In genomic region chr2:232838406-232838874, GRCh38 we compare ENCODE assay signal across 8 cellular contexts. TPM values are rescaled to one million over a fixed set of nuclear protein-coding genes. Genes with fewer than 3 reads are reported as not detected.
DNase-seq lines count a peak whose midpoint lies in the region; ATAC-seq and TF ChIP-seq lines count a peak whose summit lies in the region.

No MANE protein-coding gene starts in this region.

- no peaks in the 10 kb centered on the region for H3K27me3 ChIP-seq in duodenal mucosa (ENCODE audit: control insufficient read depth in 1 of 2, insufficient read depth in 2 of 2, low read length in 2 of 2)

- H3K9ac ChIP-seq in duodenal mucosa (ENCODE audit: low read depth in 1 of 2, low read length in 2 of 2) = peak overlapping the region in 1 of 2 donors; percentile 6

- peak overlapping the region in 1 of 2 donors; percentile 19 for H3K4me3 ChIP-seq in duodenal mucosa (ENCODE audit: low read depth in 1 of 2, low read length in 2 of 2)

- CTCF ChIA-PET in activated B cell treated with CpG ODN at 0.5 μM for 24 hours (lab: Charles Lee) = interaction anchor here (1.0 kb wide), 1 partner anchor 412 kb away, joined by 3 read pairs; no protein-coding TSS in a partner anchor

- DNase-seq in HPDE6-E6E7 (ENCODE audit: extremely low spot score) (peak; percentile 14), activated B cell treated with CpG ODN at 0.5 μM for 24 hours (peak; percentile 32), D341Med (ENCODE audit: low spot score) (no peak), NCI-H2196 treated with DMSO at 0.1 percent for 48 hours (lab: John Stamatoyannopoulos, UW; ENCODE audit: unreplicated experiment) (no peak)
- peak; percentile 38 to 39 for DNase-seq in stimulated activated CD4-positive, alpha-beta T cell treated with anti-CD3 and anti-CD28 coated beads, Interleukin-4, amount 100 ng/mL, for 48 hours (ENCODE audit: low read depth in 2 of 2)

- peaks cover 80% of the 10 kb centered on the region for H3K36me3 Mint-ChIP-seq in activated B cell treated with CpG ODN at 0.5 μM for 24 hours (ENCODE audit: low read depth)

- no peak for TF ChIP-seq CTCF in activated B cell treated with CpG ODN at 0.5 μM for 24 hours (IDR thresholded peaks at IDR 0.05)

- intact Hi-C loops in activated B cell treated with CpG ODN at 0.5 μM for 24 hours (cut with micrococcal nuclease) = loop anchor here (5.0 kb wide), 1 partner anchor 414 kb away; the partner anchor contains the start of gene ATG16L1

- H3K4me1 ChIP-seq in duodenal mucosa (ENCODE audit: control insufficient read depth in 1 of 2, insufficient read depth in 2 of 2, low read length in 2 of 2) = peaks cover 27 to 28% of the 10 kb centered on the region in 2 donors

- peak overlapping the region; percentile 15 for H3K27ac ChIP-seq in duodenal mucosa (ENCODE audit: low read depth, low read length)

- peaks cover 32% of the 10 kb centered on the region for H3K4me1 Mint-ChIP-seq in activated B cell treated with CpG ODN at 0.5 μM for 24 hours

- H3K27me3 Mint-ChIP-seq in activated B cell treated with CpG ODN at 0.5 μM for 24 hours = no peaks in the 10 kb centered on the region

- POLR2A ChIA-PET in activated B cell treated with CpG ODN at 0.5 μM for 24 hours (lab: Charles Lee) = no interaction called here

- no peaks in the 10 kb centered on the region for H3K9me3 Mint-ChIP-seq in activated B cell treated with CpG ODN at 0.5 μM for 24 hours

- ATAC-seq in GM19324 (IDR thresholded peaks at IDR 0.05; ENCODE audit: low FRiP score, unreplicated experiment) = peak; percentile 65
- peak; percentile 94 for ATAC-seq in activated B cell treated with CpG ODN at 0.5 μM for 24 hours (ENCODE audit: low read depth)
- no peak for ATAC-seq in HG02852 (IDR thresholded peaks at IDR 0.05; ENCODE audit: unreplicated experiment)

- H3K36me3 ChIP-seq in duodenal mucosa (ENCODE audit: control insufficient read depth in 1 of 2, insufficient read depth in 2 of 2, low read length in 2 of 2) = peaks cover 27 to 55% of the 10 kb centered on the region in 2 donors

- peak overlapping the region; percentile 88 for H3K27ac Mint-ChIP-seq in activated B cell treated with CpG ODN at 0.5 μM for 24 hours

- H3K4me3 Mint-ChIP-seq in activated B cell treated with CpG ODN at 0.5 μM for 24 hours = peak overlapping the region; percentile 59

- H3K9me3 ChIP-seq in duodenal mucosa (ENCODE audit: control insufficient read depth in 1 of 2, low read length in 2 of 2) = no peaks in the 10 kb centered on the region

RNA-seq across cellular contexts. Expression of gene SNORC, which starts 31.6 kb away (rescaled TPM):
- 0.88 and 2.1 TPM in 2 replicates for total RNA-seq in activated B cell treated with CpG ODN at 0.5 μM for 24 hours

Comparison
In these comparisons a context has a peak if more than half of its experiments do, and no peak if none do; other contexts are left out.
1. DNase-seq: peak in HPDE6-E6E7 (single experiment), activated B cell treated with CpG ODN at 0.5 μM for 24 hours (single experiment) and stimulated activated CD4-positive, alpha-beta T cell treated with anti-CD3 and anti-CD28 coated beads, Interleukin-4, amount 100 ng/mL, for 48 hours (2 of 2); none in D341Med (single experiment) and NCI-H2196 treated with DMSO at 0.1 percent for 48 hours (single experiment).